In the genomic region with DNA sequence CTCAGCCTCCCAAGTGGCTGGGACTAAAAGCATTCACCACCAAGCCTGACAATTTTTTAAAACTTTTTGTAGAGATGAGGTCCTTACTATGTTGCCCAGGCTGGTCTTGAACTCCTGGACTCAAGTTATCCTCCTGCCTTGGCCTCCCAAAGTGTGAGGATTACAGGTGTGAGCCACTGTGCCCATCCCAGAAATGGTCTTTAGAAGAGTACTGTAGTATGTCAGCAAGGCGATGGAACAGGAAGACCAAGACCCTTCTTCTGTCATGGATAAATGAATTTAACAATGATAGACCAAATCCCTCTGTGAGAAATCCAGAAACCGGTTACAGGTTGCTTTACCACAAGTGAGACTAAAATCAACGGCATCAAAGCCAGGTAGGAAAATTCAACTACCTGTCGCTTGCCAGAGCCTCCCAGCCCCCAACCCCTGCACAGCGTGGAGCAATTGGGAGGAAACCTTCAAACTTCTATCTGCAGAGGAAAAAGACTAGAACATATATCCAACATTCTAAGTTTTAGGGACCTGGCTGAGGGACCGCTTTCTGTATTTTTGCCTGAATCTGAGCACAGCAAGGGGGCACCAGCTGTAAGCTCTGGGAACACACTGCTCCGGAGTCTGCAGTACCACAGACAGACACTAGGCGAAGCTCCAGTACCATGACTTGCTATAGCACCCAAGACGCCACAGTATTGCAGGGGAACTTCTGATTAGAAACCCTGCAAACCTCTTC, we compare ENCODE assay signal across 8 cellular contexts. TPM values are rescaled to one million over a fixed set of nuclear protein-coding genes. Genes with fewer than 3 reads are reported as not detected.
DNase-seq lines count a peak whose midpoint lies in the region; ATAC-seq, FAIRE-seq and TF ChIP-seq lines count a peak whose summit lies in the region.

No MANE protein-coding gene starts in this region.

- peak; percentile 73 for TF ChIP-seq CTCF in SK-N-SH (IDR thresholded peaks at IDR 0.05)
- TF ChIP-seq CTCF in heart right ventricle (IDR thresholded peaks at IDR 0.05), result peak; percentile 34 to 94 (median 67)

- peaks cover 35% of the 10 kb centered on the region for H3K27me3 Mint-ChIP-seq in activated naive CD4-positive, alpha-beta T cell treated with anti-CD3 and anti-CD28 coated beads, Interleukin-2, amount 10 ng/mL, durations not matched to agents 7 days and 5 days

- H3K27ac ChIP-seq in SK-N-SH (ENCODE audit: low read depth in 2 of 2, low read length in 1 of 2) (no peak overlapping the region), heart right ventricle (no peak overlapping the region)

- TF ChIP-seq RAD21 in SK-N-SH (IDR thresholded peaks at IDR 0.05; ENCODE audit: low read length), result peak; percentile 89

- no peaks in the 10 kb centered on the region for H3K9me3 ChIP-seq in SK-N-SH
- H3K9me3 ChIP-seq in heart right ventricle, result no peaks in the 10 kb centered on the region

- no peak for TF ChIP-seq EP300 in SK-N-SH (IDR thresholded peaks at IDR 0.05; ENCODE audit: borderline replicate concordance in 1 of 2, low read depth in 1 of 2, low read length in 1 of 2)

- no peak overlapping the region for H3K4me3 ChIP-seq in SK-N-SH (ENCODE audit: low read depth in 2 of 2, low read length in 1 of 2)
- no peak overlapping the region for H3K4me3 ChIP-seq in heart right ventricle

- POLR2A ChIA-PET in SK-N-SH (lab: Yijun Ruan, JAX), result no interaction called here

- H3K27ac Mint-ChIP-seq in activated naive CD4-positive, alpha-beta T cell treated with anti-CD3 and anti-CD28 coated beads, Interleukin-2, amount 10 ng/mL, durations not matched to agents 7 days and 5 days, result no peak overlapping the region

- H2AFZ ChIP-seq in SK-N-SH (ENCODE audit: low read depth), result no peak overlapping the region

- intact Hi-C loops in heart right ventricle (cut with DNase I), result no loop called here

- H3K4me1 Mint-ChIP-seq in activated naive CD4-positive, alpha-beta T cell treated with anti-CD3 and anti-CD28 coated beads, Interleukin-2, amount 10 ng/mL, durations not matched to agents 7 days and 5 days, result peaks cover 5% of the 10 kb centered on the region

- peaks cover 2% of the 10 kb centered on the region for H3K36me3 Mint-ChIP-seq in activated naive CD4-positive, alpha-beta T cell treated with anti-CD3 and anti-CD28 coated beads, Interleukin-2, amount 10 ng/mL, durations not matched to agents 7 days and 5 days

- no peaks in the 10 kb centered on the region for H3F3A ChIP-seq in SK-N-SH (replicated peaks; ENCODE audit: insufficient read depth)

- no peaks in the 10 kb centered on the region for H3K9me2 ChIP-seq in SK-N-SH

- no peak for TF ChIP-seq POLR2A in GM12892 (IDR thresholded peaks at IDR 0.05; ENCODE audit: low read depth, low read length)

- H3K9ac ChIP-seq in SK-N-SH, result no peak overlapping the region

- no peaks in the 10 kb centered on the region for H3K4me1 ChIP-seq in SK-N-SH (ENCODE audit: control insufficient read depth in 1 of 2, insufficient read depth in 2 of 2, low read depth in 1 of 2, low read length in 1 of 2)
- H3K4me1 ChIP-seq in heart right ventricle, result peaks cover 0 to 7% (median 0%) of the 10 kb centered on the region in 9 donors

- no peaks in the 10 kb centered on the region for H4K20me1 ChIP-seq in SK-N-SH (ENCODE audit: insufficient read depth)

- FAIRE-seq in GM12892 (lab: Jason Lieb, UNC), result peak; percentile 70

- no peak overlapping the region for H3K4me2 ChIP-seq in SK-N-SH

- no peak overlapping the region for H3K4me3 Mint-ChIP-seq in activated naive CD4-positive, alpha-beta T cell treated with anti-CD3 and anti-CD28 coated beads, Interleukin-2, amount 10 ng/mL, durations not matched to agents 7 days and 5 days

- H3K79me2 ChIP-seq in SK-N-SH (ENCODE audit: insufficient read depth), result no peaks in the 10 kb centered on the region

- DNase-seq in GM12892 (ENCODE audit: insufficient read length) (peak; percentile 15), NCI-H1092 (lab: John Stamatoyannopoulos, UW) (peak; percentile 67), SK-N-SH (peak; percentile 66), heart right ventricle (peak; percentile 35 to 62), renal cortical epithelial cell (ENCODE audit: low read depth) (peak; percentile 78), mesenteric fat pad (ENCODE audit: low spot score) (no peak)
- peak; percentile 90 for DNase-seq in activated naive CD4-positive, alpha-beta T cell treated with anti-CD3 and anti-CD28 coated beads, Interleukin-2, amount 10 ng/mL, durations not matched to agents 7 days and 5 days

- no peaks in the 10 kb centered on the region for H3K9me3 Mint-ChIP-seq in activated naive CD4-positive, alpha-beta T cell treated with anti-CD3 and anti-CD28 coated beads, Interleukin-2, amount 10 ng/mL, durations not matched to agents 7 days and 5 days

- WGBS in SK-N-SH (ENCODE audit: low lambda C conversion rate), result 20% methylated on average over 8 of the region's 9 CpGs
- WGBS in heart right ventricle, 2 donors, result 33 to 35% methylated on average over 9 of the region's 9 CpGs

- H3K27me3 ChIP-seq in SK-N-SH (ENCODE audit: insufficient read depth) (peaks cover 20% of the 10 kb centered on the region; the same call in 1 of the 2 replicates), heart right ventricle (peaks cover 0 to 28% (median 13%) of the 10 kb centered on the region in 7 donors)

- CTCF ChIA-PET in SK-N-SH (lab: Yijun Ruan, JAX), result interaction anchor here (0.5 to 2.0 kb wide), 33 partner anchors 10 to 362 kb away, joined by 3 to 16 read pairs (median 4); no protein-coding TSS in a partner anchor
- CTCF ChIA-PET in activated naive CD4-positive, alpha-beta T cell treated with anti-CD3 and anti-CD28 coated beads, Interleukin-2, amount 10 ng/mL, durations not matched to agents 7 days and 5 days (lab: Charles Lee), result interaction anchor here (0.6 to 3.0 kb wide), 16 partner anchors 14 to 350 kb away, joined by 3 to 21 read pairs (median 4); no protein-coding TSS in a partner anchor

- peak; percentile 99 for ATAC-seq in HG02623 (IDR thresholded peaks at IDR 0.05; ENCODE audit: unreplicated experiment)
- ATAC-seq in heart right ventricle, result peak; percentile 72 to 92 (median 79)

- H3K36me3 ChIP-seq in SK-N-SH (replicated peaks in 1 of 2; ENCODE audit: control insufficient read depth in 1 of 2, insufficient read depth in 2 of 2, low read length in 1 of 2), result no peaks in the 10 kb centered on the region
- no peaks in the 10 kb centered on the region for H3K36me3 ChIP-seq in heart right ventricle

TF ChIP-seq in SK-N-SH, 30 proteins besides CTCF, POLR2A, EP300 and RAD21:
- TF ChIP-seq SMC3 (IDR thresholded peaks at IDR 0.05; ENCODE audit: low read depth, low read length), result peak; percentile 61
- no peak for TF ChIP-seq YY1 (IDR thresholded peaks at IDR 0.05; ENCODE audit: low read depth)

RNA-seq across cellular contexts. Expression of a gene that starts 51.3 kb away (rescaled TPM):
- 73.6 TPM for polyA plus RNA-seq in GM12892 (2012; ENCODE audit: missing spikeins)
- 46.2 and 84.1 TPM in 2 replicates for polyA plus RNA-seq in SK-N-SH (2012; rRNA removed)
- 55.8 and 63.7 TPM in 2 replicates for polyA plus RNA-seq in SK-N-SH (2012; cell fraction: cytosol; rRNA removed)
- polyA plus RNA-seq in SK-N-SH (2012; cell fraction: nucleus; rRNA removed), result 66.1 and 96.6 TPM in 2 replicates
- 10 to 100 TPM; 23.9 to 34.6 (median 29.3) TPM for total RNA-seq in heart right ventricle
- polyA plus RNA-seq in heart right ventricle, result 10 to 100 TPM; 11.7 to 13.2 TPM
- 15.5 and 30.2 TPM in 2 replicates for total RNA-seq in renal cortical epithelial cell
- total RNA-seq in mesenteric fat pad, result 44.7 TPM

RNA-seq across cellular contexts. Expression of a gene that starts 57.5 kb away (rescaled TPM):
- not detected for polyA plus RNA-seq in GM12892 (2012; ENCODE audit: missing spikeins)
- polyA plus RNA-seq in SK-N-SH (2012; rRNA removed) (not detected in 2 replicates), heart right ventricle (10 to 100 TPM in 1 of 2 donors, 1 to 10 TPM in 1; 6.3 to 11.7 TPM)
- polyA plus RNA-seq in SK-N-SH (2012; cell fraction: cytosol; rRNA removed), result 0.01 and 0.03 TPM in 2 replicates
- polyA plus RNA-seq in SK-N-SH (2012; cell fraction: nucleus; rRNA removed), result 0.05 TPM in 1 of 2 replicates, not detected in the other
- total RNA-seq in heart right ventricle (100 to 1,000 TPM in 1 of 10 donors, 10 to 100 TPM in 6, 1 to 10 TPM in 3; 5.6 to 295 (median 14.1) TPM), renal cortical epithelial cell (not detected in 2 replicates), mesenteric fat pad (81.9 TPM)
